In the genomic region with DNA sequence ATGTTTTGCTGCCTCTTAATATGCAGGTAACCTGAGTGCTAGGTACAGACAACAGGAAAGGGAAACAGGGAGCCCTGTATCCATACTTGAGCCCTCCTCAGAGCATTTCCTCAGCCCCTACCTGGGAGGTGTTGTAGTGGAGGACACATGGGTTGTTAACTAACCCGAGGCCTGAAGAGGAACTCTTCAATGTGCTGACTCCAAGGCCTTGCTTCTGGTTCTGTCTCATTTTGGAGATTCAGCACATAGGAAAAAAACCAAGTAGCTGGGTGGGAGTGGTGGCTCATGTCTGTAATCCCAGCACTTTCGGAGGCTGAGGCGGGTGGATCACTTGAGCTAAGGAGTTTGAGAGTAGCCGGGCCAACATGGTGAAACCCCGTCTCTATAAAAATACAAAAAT, we compare ENCODE assay signal across 2 cellular contexts.
TF ChIP-seq lines count a peak whose summit lies in the region.

No MANE protein-coding gene starts in this region.

TF ChIP-seq in HepG2, 621 proteins besides CTCF, POLR2A, EP300 and RAD21:
- TF ChIP-seq, protein P1, sequence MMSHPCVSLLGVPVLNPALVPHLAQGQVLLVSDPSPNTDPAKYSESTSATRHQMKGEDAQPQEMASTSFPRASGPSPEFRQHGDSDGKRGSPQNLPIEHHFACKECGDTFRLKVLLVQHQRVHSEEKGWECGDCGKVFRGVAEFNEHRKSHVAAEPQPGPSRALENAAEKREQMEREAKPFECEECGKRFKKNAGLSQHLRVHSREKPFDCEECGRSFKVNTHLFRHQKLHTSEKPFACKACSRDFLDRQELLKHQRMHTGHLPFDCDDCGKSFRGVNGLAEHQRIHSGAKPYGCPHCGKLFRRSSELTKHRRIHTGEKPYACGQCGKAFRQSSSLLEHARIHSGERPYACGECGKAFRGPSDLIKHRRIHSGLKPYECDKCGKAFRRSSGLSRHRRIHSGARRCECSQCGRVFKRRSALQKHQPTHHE (CRISPR knock-in tag; IDR thresholded peaks at IDR 0.05; ENCODE audit: borderline replicate concordance): no peak
- no peak for TF ChIP-seq ZNF749 (CRISPR knock-in tag; IDR thresholded peaks at IDR 0.05; ENCODE audit: borderline replicate concordance)
- TF ChIP-seq ZNF331 (CRISPR knock-in tag; IDR thresholded peaks at IDR 0.05): no peak
- TF ChIP-seq ZNF75D (CRISPR knock-in tag; IDR thresholded peaks at IDR 0.05; ENCODE audit: borderline replicate concordance): no peak

TF ChIP-seq in GM12878, 131 proteins besides CTCF, POLR2A, EP300 and RAD21:
- TF ChIP-seq POLR2AphosphoS5 (IDR thresholded peaks at IDR 0.05; ENCODE audit: low read length): 0 out of 2 replicates have a peak, but pooled peaks have one; percentile 8
- TF ChIP-seq, protein P2, sequence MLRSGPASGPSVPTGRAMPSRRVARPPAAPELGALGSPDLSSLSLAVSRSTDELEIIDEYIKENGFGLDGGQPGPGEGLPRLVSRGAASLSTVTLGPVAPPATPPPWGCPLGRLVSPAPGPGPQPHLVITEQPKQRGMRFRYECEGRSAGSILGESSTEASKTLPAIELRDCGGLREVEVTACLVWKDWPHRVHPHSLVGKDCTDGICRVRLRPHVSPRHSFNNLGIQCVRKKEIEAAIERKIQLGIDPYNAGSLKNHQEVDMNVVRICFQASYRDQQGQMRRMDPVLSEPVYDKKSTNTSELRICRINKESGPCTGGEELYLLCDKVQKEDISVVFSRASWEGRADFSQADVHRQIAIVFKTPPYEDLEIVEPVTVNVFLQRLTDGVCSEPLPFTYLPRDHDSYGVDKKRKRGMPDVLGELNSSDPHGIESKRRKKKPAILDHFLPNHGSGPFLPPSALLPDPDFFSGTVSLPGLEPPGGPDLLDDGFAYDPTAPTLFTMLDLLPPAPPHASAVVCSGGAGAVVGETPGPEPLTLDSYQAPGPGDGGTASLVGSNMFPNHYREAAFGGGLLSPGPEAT (IDR thresholded peaks at IDR 0.05; ENCODE audit: low read depth): no peak
- TF ChIP-seq, protein P3, sequence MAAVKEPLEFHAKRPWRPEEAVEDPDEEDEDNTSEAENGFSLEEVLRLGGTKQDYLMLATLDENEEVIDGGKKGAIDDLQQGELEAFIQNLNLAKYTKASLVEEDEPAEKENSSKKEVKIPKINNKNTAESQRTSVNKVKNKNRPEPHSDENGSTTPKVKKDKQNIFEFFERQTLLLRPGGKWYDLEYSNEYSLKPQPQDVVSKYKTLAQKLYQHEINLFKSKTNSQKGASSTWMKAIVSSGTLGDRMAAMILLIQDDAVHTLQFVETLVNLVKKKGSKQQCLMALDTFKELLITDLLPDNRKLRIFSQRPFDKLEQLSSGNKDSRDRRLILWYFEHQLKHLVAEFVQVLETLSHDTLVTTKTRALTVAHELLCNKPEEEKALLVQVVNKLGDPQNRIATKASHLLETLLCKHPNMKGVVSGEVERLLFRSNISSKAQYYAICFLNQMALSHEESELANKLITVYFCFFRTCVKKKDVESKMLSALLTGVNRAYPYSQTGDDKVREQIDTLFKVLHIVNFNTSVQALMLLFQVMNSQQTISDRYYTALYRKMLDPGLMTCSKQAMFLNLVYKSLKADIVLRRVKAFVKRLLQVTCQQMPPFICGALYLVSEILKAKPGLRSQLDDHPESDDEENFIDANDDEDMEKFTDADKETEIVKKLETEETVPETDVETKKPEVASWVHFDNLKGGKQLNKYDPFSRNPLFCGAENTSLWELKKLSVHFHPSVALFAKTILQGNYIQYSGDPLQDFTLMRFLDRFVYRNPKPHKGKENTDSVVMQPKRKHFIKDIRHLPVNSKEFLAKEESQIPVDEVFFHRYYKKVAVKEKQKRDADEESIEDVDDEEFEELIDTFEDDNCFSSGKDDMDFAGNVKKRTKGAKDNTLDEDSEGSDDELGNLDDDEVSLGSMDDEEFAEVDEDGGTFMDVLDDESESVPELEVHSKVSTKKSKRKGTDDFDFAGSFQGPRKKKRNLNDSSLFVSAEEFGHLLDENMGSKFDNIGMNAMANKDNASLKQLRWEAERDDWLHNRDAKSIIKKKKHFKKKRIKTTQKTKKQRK (IDR thresholded peaks at IDR 0.05; ENCODE audit: low read depth, low read length): no peak
- TF ChIP-seq LARP7 (IDR thresholded peaks at IDR 0.05): no peak
